ENCODE assay signal across 1 cellular context in genomic region chr2:1511455-1511854, GRCh38.
TF ChIP-seq lines count a peak whose summit lies in the region.

No MANE protein-coding gene starts in this region.

TF ChIP-seq in WTC11, 78 proteins besides CTCF, POLR2A, EP300 and RAD21 (continued from another document):
- no peak for TF ChIP-seq ATF6 (CRISPR knock-in tag; IDR thresholded peaks at IDR 0.05)
- TF ChIP-seq TCF7 (CRISPR knock-in tag; IDR thresholded peaks at IDR 0.05; ENCODE audit: low read depth), result no peak
- TF ChIP-seq SMAD3 (CRISPR knock-in tag; IDR thresholded peaks at IDR 0.05; ENCODE audit: borderline replicate concordance), result no peak
- TF ChIP-seq AR (CRISPR knock-in tag; IDR thresholded peaks at IDR 0.05), result no peak
- TF ChIP-seq KAT7 (CRISPR knock-in tag; IDR thresholded peaks at IDR 0.05; ENCODE audit: borderline replicate concordance), result no peak
- no peak for TF ChIP-seq RORB (CRISPR knock-in tag; IDR thresholded peaks at IDR 0.05)
- TF ChIP-seq NR3C1 (CRISPR knock-in tag; conservative IDR thresholded peaks at IDR 0.05; ENCODE audit: low read depth), result no peak
- no peak for TF ChIP-seq IRF2 (CRISPR knock-in tag; IDR thresholded peaks at IDR 0.05; ENCODE audit: borderline replicate concordance, low read depth)
- TF ChIP-seq HMGA2 (CRISPR knock-in tag; IDR thresholded peaks at IDR 0.05), result no peak
- TF ChIP-seq NR1H2 (CRISPR knock-in tag; IDR thresholded peaks at IDR 0.05), result no peak
- no peak for TF ChIP-seq GABPB1 (CRISPR knock-in tag; IDR thresholded peaks at IDR 0.05)
- no peak for TF ChIP-seq ATF3 (CRISPR knock-in tag; conservative IDR thresholded peaks at IDR 0.05)
- TF ChIP-seq MAX (CRISPR knock-in tag; IDR thresholded peaks at IDR 0.05), result no peak
- no peak for TF ChIP-seq NFYB (CRISPR knock-in tag; conservative IDR thresholded peaks at IDR 0.05; ENCODE audit: low read depth)
- no peak for TF ChIP-seq ZNF512 (CRISPR knock-in tag; IDR thresholded peaks at IDR 0.05; ENCODE audit: borderline replicate concordance)
- no peak for TF ChIP-seq ZNF232 (CRISPR knock-in tag; IDR thresholded peaks at IDR 0.05)
- no peak for TF ChIP-seq ZNF121 (CRISPR knock-in tag; IDR thresholded peaks at IDR 0.05)
